ENCODE assay signal across 22 cellular contexts in genomic region chr1:109475261-109475660, GRCh38. TPM values are rescaled to one million over a fixed set of nuclear protein-coding genes. Genes with fewer than 3 reads are reported as not detected.
DNase-seq lines count a peak whose midpoint lies in the region; ATAC-seq, FAIRE-seq and TF ChIP-seq lines count a peak whose summit lies in the region.
"Had no signal": no experiment of that assay in that cellular context is flagged by ENCODE, and none has a peak within 500 bp of the region (broad histone marks: within the 10 kb centered on the region; RNA-seq: fewer than 3 reads in every experiment).

No MANE protein-coding gene starts in this region.

- H3K4me1 Mint-ChIP-seq in H9 = peaks cover 3 to 8% of the 10 kb centered on the region in 2 experiments
- peaks cover 10% of the 10 kb centered on the region for H3K4me1 Mint-ChIP-seq in activated CD8-positive, alpha-beta T cell treated with anti-CD3 and anti-CD28 coated beads, Interleukin-2, amount 10 ng/mL, durations not matched to agents 7 days and 5 days (ENCODE audit: low read depth)

- no peak overlapping the region; a peak in 1 of 5 replicates for H3K4me3 Mint-ChIP-seq in H9
- no peak overlapping the region for H3K4me3 Mint-ChIP-seq in activated CD8-positive, alpha-beta T cell treated with anti-CD3 and anti-CD28 coated beads, Interleukin-2, amount 10 ng/mL, durations not matched to agents 7 days and 5 days
- H3K4me3 Mint-ChIP-seq: CD4-positive, CD25-positive, alpha-beta regulatory T cell; CD8-positive, alpha-beta memory T cell had no signal

- H4K20me1 ChIP-seq in H9 (ENCODE audit: control insufficient read depth, insufficient read depth, insufficient read length) = no peaks in the 10 kb centered on the region

- H3K4me2 ChIP-seq in H9 (ENCODE audit: insufficient read depth, insufficient read length, low read length) = no peak overlapping the region

- TF ChIP-seq CTCF in H9 (conservative IDR thresholded peaks at IDR 0.05) (no peak), gastrocnemius medialis (IDR thresholded peaks at IDR 0.05 in 4 of 5, conservative IDR thresholded peaks at IDR 0.05 in 1 of 5) (no peak)

- no peaks in the 10 kb centered on the region for H3K79me1 ChIP-seq in H9 (ENCODE audit: insufficient read depth, low read depth, low read length, poor library complexity, severe bottlenecking)

- no peak overlapping the region for H3K27ac ChIP-seq in H9 (ENCODE audit: insufficient read length, low read depth, low read length)
- peak overlapping the region; percentile 93 to 100 (median 97) for H3K27ac ChIP-seq in gastrocnemius medialis

- CTCF ChIA-PET in activated CD8-positive, alpha-beta T cell treated with anti-CD3 and anti-CD28 coated beads, Interleukin-2, amount 10 ng/mL, durations not matched to agents 7 days and 5 days (lab: Charles Lee) = interaction anchor here (1.4 to 2.2 kb wide), 2 partner anchors 15 to 19 kb away, joined by 4 to 7 read pairs; partner anchors contain the start of gene CYB561D1

- H3K9ac ChIP-seq in H9 (ENCODE audit: extremely low read depth, insufficient read length, low read length) = no peak overlapping the region

- peaks cover 0 to under 1% of the 10 kb centered on the region in 2 experiments; a peak in 2 of 5 replicates for H3K9me3 Mint-ChIP-seq in H9
- no peaks in the 10 kb centered on the region for H3K9me3 Mint-ChIP-seq in activated CD8-positive, alpha-beta T cell treated with anti-CD3 and anti-CD28 coated beads, Interleukin-2, amount 10 ng/mL, durations not matched to agents 7 days and 5 days (ENCODE audit: insufficient read depth)
- H3K9me3 Mint-ChIP-seq: CD8-positive, alpha-beta memory T cell had no signal

- H3K9me3 ChIP-seq in H9 (ENCODE audit: control insufficient read depth, low read depth, low read length) (no peaks in the 10 kb centered on the region), gastrocnemius medialis (no peaks in the 10 kb centered on the region)
- H3K9me3 ChIP-seq: BE2C had no signal

- H3K4ac ChIP-seq in H9 (ENCODE audit: low read depth, low read length) = no peak overlapping the region

- H2BK15ac ChIP-seq in H9 (ENCODE audit: low read depth, low read length) = no peak overlapping the region

- H2BK12ac ChIP-seq in H9 (ENCODE audit: insufficient read length, low read depth, low read length) = no peak overlapping the region

- H3K36me3 ChIP-seq in gastrocnemius medialis = peaks cover 0 to 44% of the 10 kb centered on the region in 2 donors
- H3K36me3 ChIP-seq: BE2C had no signal

- H3K14ac ChIP-seq in H9 (ENCODE audit: insufficient read depth, low read length) = no peak overlapping the region

- H3K18ac ChIP-seq in H9 (ENCODE audit: insufficient read length, low read depth, low read length) = no peak overlapping the region

- H4K5ac ChIP-seq in H9 (ENCODE audit: insufficient read length, low read depth, low read length) = no peak overlapping the region

- no peak overlapping the region for H2BK20ac ChIP-seq in H9 (ENCODE audit: low read depth, low read length, poor library complexity, severe bottlenecking)

- H3T11ph ChIP-seq in H9 (ENCODE audit: low read length) = no peak overlapping the region

- no peaks in the 10 kb centered on the region for H3K4me1 ChIP-seq in H9 (ENCODE audit: insufficient read depth, low read length)
- H3K4me1 ChIP-seq in gastrocnemius medialis = peaks cover 55 to 75% of the 10 kb centered on the region in 2 donors
- H3K4me1 ChIP-seq: BE2C had no signal

- H3K56ac ChIP-seq in H9 (ENCODE audit: insufficient read length, low read depth, low read length) = no peak overlapping the region

- H3K79me2 ChIP-seq in H9 (ENCODE audit: insufficient read depth, low read length) = no peaks in the 10 kb centered on the region

- H3K27me3 ChIP-seq in H9 (ENCODE audit: insufficient read depth, low read length) (0 out of 2 replicates have a peak, but pooled peaks cover 2% of the 10 kb centered on the region), gastrocnemius medialis (no peaks in the 10 kb centered on the region)

- no peaks in the 10 kb centered on the region for H3K36me3 Mint-ChIP-seq in H9 (ENCODE audit: insufficient read depth in 1 of 3, low read depth in 3 of 3)
- no peaks in the 10 kb centered on the region for H3K36me3 Mint-ChIP-seq in activated CD8-positive, alpha-beta T cell treated with anti-CD3 and anti-CD28 coated beads, Interleukin-2, amount 10 ng/mL, durations not matched to agents 7 days and 5 days (ENCODE audit: low read depth)
- H3K36me3 Mint-ChIP-seq: CD4-positive, CD25-positive, alpha-beta regulatory T cell; CD8-positive, alpha-beta memory T cell had no signal

- POLR2A ChIA-PET in activated CD8-positive, alpha-beta T cell treated with anti-CD3 and anti-CD28 coated beads, Interleukin-2, amount 10 ng/mL, durations not matched to agents 7 days and 5 days (lab: Charles Lee) = interaction anchor here (0.6 kb wide), 1 partner anchor 45 kb away, joined by 5 read pairs; no protein-coding TSS in a partner anchor

- H2BK120ac ChIP-seq in H9 (ENCODE audit: low read depth, low read length, poor library complexity, severe bottlenecking) = no peak overlapping the region

- no CpG with 5 or more reads among the region's 9 CpGs for WGBS in H9 (ENCODE audit: extremely low coverage, insufficient read length, low lambda C conversion rate)

- intact Hi-C loops in gastrocnemius medialis (cut with DNase I; ENCODE audit: low total_unique reads) = no loop called here

- DNase-seq in H9 (peak; percentile 2), frontal cortex (ENCODE audit: low spot score in 2 of 2) (peak; percentile 0 to 2), gastrocnemius medialis (no peak)
- DNase-seq in activated CD8-positive, alpha-beta T cell treated with anti-CD3 and anti-CD28 coated beads, Interleukin-2, amount 10 ng/mL, durations not matched to agents 7 days and 5 days = no peak
- DNase-seq: ACHN; BE2C; C1 segment of cervical spinal cord; CD4-positive, CD25-positive, alpha-beta regulatory T cell; CD8-positive, alpha-beta memory T cell; COR-L47; DMS 273 treated with DMSO at 0.1 percent for 48 hours; DMS53; DND-41; EL; HCEC 1CT had no signal

- no peak overlapping the region for H2AFZ ChIP-seq in H9 (ENCODE audit: low read length)

- H3K27ac Mint-ChIP-seq in H9 = no peak overlapping the region; a peak in 1 of 7 replicates
- H3K27ac Mint-ChIP-seq in activated CD8-positive, alpha-beta T cell treated with anti-CD3 and anti-CD28 coated beads, Interleukin-2, amount 10 ng/mL, durations not matched to agents 7 days and 5 days = no peak overlapping the region
- H3K27ac Mint-ChIP-seq: CD4-positive, CD25-positive, alpha-beta regulatory T cell had no signal

- TF ChIP-seq POLR2A in gastrocnemius medialis (IDR thresholded peaks at IDR 0.05) = no peak

- no peak overlapping the region for H4K91ac ChIP-seq in H9 (ENCODE audit: insufficient read length, low read depth, low read length)

- in situ Hi-C loops in gastrocnemius medialis (cut with MboI; ENCODE audit: low sequenced_read_pairs in 4 of 4) = no loop called here

- H3K27me3 Mint-ChIP-seq in H9 (ENCODE audit: low read depth) = peaks cover 49% of the 10 kb centered on the region
- H3K27me3 Mint-ChIP-seq in activated CD8-positive, alpha-beta T cell treated with anti-CD3 and anti-CD28 coated beads, Interleukin-2, amount 10 ng/mL, durations not matched to agents 7 days and 5 days (ENCODE audit: low read depth) = peaks cover 26% of the 10 kb centered on the region

- H2AK5ac ChIP-seq in H9 (ENCODE audit: insufficient read length, low read length) = no peak overlapping the region

- FAIRE-seq in frontal cortex (lab: Jason Lieb, UNC) = no peak
- FAIRE-seq: A204.1, GM12878, H1 had no signal

- H3K4me3 ChIP-seq in gastrocnemius medialis = no peak overlapping the region
- H3K4me3 ChIP-seq: GM12878 had no signal

- ATAC-seq in gastrocnemius medialis (no peak), HG02642 (IDR thresholded peaks at IDR 0.05; ENCODE audit: poor library complexity, unreplicated experiment) (no peak), HG02884 (IDR thresholded peaks at IDR 0.05; ENCODE audit: unreplicated experiment) (no peak)
- ATAC-seq in activated CD8-positive, alpha-beta T cell treated with anti-CD3 and anti-CD28 coated beads, Interleukin-2, amount 10 ng/mL, durations not matched to agents 7 days and 5 days = no peak
- ATAC-seq: GM12878 had no signal

- no peaks in the 10 kb centered on the region for H3K23me2 ChIP-seq in H9 (ENCODE audit: insufficient read length, low read depth, low read length, poor library complexity, severe bottlenecking)

- H2BK5ac ChIP-seq in H9 (ENCODE audit: insufficient read length, low read length) = no peak overlapping the region

- no peak overlapping the region for H4K8ac ChIP-seq in H9 (replicated peaks; ENCODE audit: insufficient read length, low read depth, low read length)

- H3K23ac ChIP-seq in H9 (ENCODE audit: insufficient read length, low read depth, low read length) = no peak overlapping the region

RNA-seq across cellular contexts. Expression of gene ATXN7L2, which starts 8.4 kb away (rescaled TPM):
- 17.3 TPM in 2 replicates for total RNA-seq in H9 (2021)
- total RNA-seq in frontal cortex = 4.9 TPM
- total RNA-seq in gastrocnemius medialis = 10 to 100 TPM in 1 of 4 donors, 1 to 10 TPM in 3; 2.1 to 12.1 (median 6.5) TPM
- total RNA-seq in activated CD8-positive, alpha-beta T cell treated with anti-CD3 and anti-CD28 coated beads, Interleukin-2, amount 10 ng/mL, durations not matched to agents 7 days and 5 days = 10 to 100 TPM; 10.2 to 11.6 TPM

RNA-seq across cellular contexts. Expression of gene SYPL2, which starts 8.9 kb away (rescaled TPM):
- total RNA-seq in H9 (2021) = 2.5 and 2.6 TPM in 2 replicates
- total RNA-seq in frontal cortex = not detected
- total RNA-seq in gastrocnemius medialis = 100 to 1,000 TPM in 1 of 4 donors, 10 to 100 TPM in 3; 15.7 to 127 (median 83.7) TPM
- not detected for total RNA-seq in activated CD8-positive, alpha-beta T cell treated with anti-CD3 and anti-CD28 coated beads, Interleukin-2, amount 10 ng/mL, durations not matched to agents 7 days and 5 days
- total RNA-seq: CD4-positive, CD25-positive, alpha-beta regulatory T cell; G401; HT-29 had no signal

RNA-seq across cellular contexts. Expression of gene CYB561D1, which starts 18.6 kb away (rescaled TPM):
- total RNA-seq in H9 (2021) (6.5 and 6.7 TPM in 2 replicates), frontal cortex (4.9 TPM), gastrocnemius medialis (1 to 10 TPM; 3.1 to 8.0 (median 3.9) TPM)
- total RNA-seq in activated CD8-positive, alpha-beta T cell treated with anti-CD3 and anti-CD28 coated beads, Interleukin-2, amount 10 ng/mL, durations not matched to agents 7 days and 5 days = 10 to 100 TPM; 19.0 to 19.8 TPM

RNA-seq across cellular contexts. Expression of gene AMIGO1, which starts 34.3 kb away (rescaled TPM):
- 3.6 and 4.1 TPM in 2 replicates for total RNA-seq in H9 (2021)
- 8.2 TPM for total RNA-seq in frontal cortex
- 10 to 100 TPM in 3 of 4 donors, 1 to 10 TPM in 1; 8.6 to 20.9 (median 15.1) TPM for total RNA-seq in gastrocnemius medialis
- 1 to 10 TPM; 1.6 to 2.2 TPM for total RNA-seq in activated CD8-positive, alpha-beta T cell treated with anti-CD3 and anti-CD28 coated beads, Interleukin-2, amount 10 ng/mL, durations not matched to agents 7 days and 5 days

RNA-seq across cellular contexts. Expression of gene PSMA5, which starts 49.0 kb away (rescaled TPM):
- total RNA-seq in H9 (2021) (133 and 136 TPM in 2 replicates), frontal cortex (35.1 TPM), gastrocnemius medialis (10 to 100 TPM; 63.5 to 82.5 (median 78.2) TPM)
- total RNA-seq in activated CD8-positive, alpha-beta T cell treated with anti-CD3 and anti-CD28 coated beads, Interleukin-2, amount 10 ng/mL, durations not matched to agents 7 days and 5 days = 100 to 1,000 TPM; 174 to 189 TPM

Comparison
In these comparisons a context has a peak if more than half of its experiments do, and no peak if none do; other contexts are left out.
1. DNase-seq: peak in H9 (single experiment) and frontal cortex (2 of 2); none in gastrocnemius medialis (0 of 2) and activated CD8-positive, alpha-beta T cell treated with anti-CD3 and anti-CD28 coated beads, Interleukin-2, amount 10 ng/mL, durations not matched to agents 7 days and 5 days (single experiment).